Comparison of ENCODE assay signal across 10 cellular contexts in genomic region chr12:131053567-131053966, GRCh38.
"Had no signal": no experiment of that assay in that cellular context is flagged by ENCODE, and none has a peak within 500 bp of the region (broad histone marks: within the 10 kb centered on the region; RNA-seq: fewer than 3 reads in every experiment).

No MANE protein-coding gene starts in this region.

- H3K4me3 Mint-ChIP-seq: HFFc6, IgD-negative memory B cell had no signal

- H3K4me1 ChIP-seq: HAP-1 had no signal

- H2AFZ ChIP-seq: GM23248 had no signal

- H3K4me3 ChIP-seq: GM23248, HAP-1 had no signal

- FAIRE-seq: H1, H54, HepG2 had no signal

- H3K9me3 Mint-ChIP-seq: IgD-negative memory B cell had no signal

- H3K27ac ChIP-seq: GM23248, HL-60 had no signal

- H3K27ac Mint-ChIP-seq: HFFc6, IgD-negative memory B cell had no signal

- ATAC-seq: HCT116, HepG2 had no signal

- H3K9ac ChIP-seq: GM23248 had no signal

- H3K4me1 Mint-ChIP-seq: IgD-negative memory B cell had no signal

- H3K9me3 ChIP-seq: HAP-1 had no signal

- H3K36me3 ChIP-seq: HAP-1 had no signal

- H3K36me3 Mint-ChIP-seq: IgD-negative memory B cell had no signal

- DNase-seq: GM23248, HFFc6, KG1 had no signal
